In the genomic region with DNA sequence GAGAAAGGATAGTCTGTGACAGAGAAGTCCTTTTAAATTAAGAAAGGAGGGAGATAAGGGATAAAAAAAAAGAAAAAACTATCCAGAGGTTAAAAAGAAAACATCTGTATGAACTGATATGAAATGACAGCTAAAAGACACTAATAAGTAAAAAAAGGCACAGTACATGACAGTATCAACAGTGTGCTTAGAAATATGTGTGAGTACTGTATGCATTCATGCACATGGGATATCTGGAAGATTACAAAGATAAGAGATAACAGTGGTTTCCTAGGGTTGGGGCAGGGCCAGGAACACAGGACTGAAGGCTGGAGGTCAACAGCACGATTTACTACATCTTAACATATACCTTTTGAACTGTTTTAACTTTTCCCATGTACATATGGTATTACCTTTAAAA, we compare ENCODE assay signal across 10 cellular contexts. TPM values are rescaled to one million over a fixed set of nuclear protein-coding genes. Genes with fewer than 3 reads are reported as not detected.
A peak's percentile ranks its signal among the peaks of the same experiment; 100 is the strongest.
DNase-seq lines count a peak whose midpoint lies in the region; ATAC-seq and TF ChIP-seq lines count a peak whose summit lies in the region.
"Had no signal": no experiment of that assay in that cellular context is flagged by ENCODE, and none has a peak within 500 bp of the region (broad histone marks: within the 10 kb centered on the region; RNA-seq: fewer than 3 reads in every experiment).

No MANE protein-coding gene starts in this region.

- TF ChIP-seq CTCF in Caco-2 (IDR thresholded peaks at IDR 0.05; ENCODE audit: insufficient read depth in 1 of 2, low read depth in 1 of 2, low read length in 1 of 2, severe bottlenecking in 1 of 2, unreplicated experiment in 1 of 2), result no peak
- TF ChIP-seq CTCF in natural killer cell (IDR thresholded peaks at IDR 0.05), result no peak

- peaks cover 9% of the 10 kb centered on the region for H3K36me3 Mint-ChIP-seq in Caco-2 (ENCODE audit: insufficient read depth, unreplicated experiment)
- peaks cover 34% of the 10 kb centered on the region for H3K36me3 Mint-ChIP-seq in activated naive CD8-positive, alpha-beta T cell treated with anti-CD3 and anti-CD28 coated beads, Interleukin-2, amount 50 U/mL, for 24 hours (ENCODE audit: low read depth)
- H3K36me3 Mint-ChIP-seq in natural killer cell, result no peaks in the 10 kb centered on the region

- no peak overlapping the region for H3K4me3 Mint-ChIP-seq in Caco-2 (ENCODE audit: unreplicated experiment)
- peak overlapping the region; percentile 66 for H3K4me3 Mint-ChIP-seq in activated naive CD8-positive, alpha-beta T cell treated with anti-CD3 and anti-CD28 coated beads, Interleukin-2, amount 50 U/mL, for 24 hours
- peak overlapping the region; percentile 86 for H3K4me3 Mint-ChIP-seq in natural killer cell

- H3K27me3 ChIP-seq in Caco-2 (replicated peaks; ENCODE audit: control insufficient read depth, insufficient read depth, low read length), result no peaks in the 10 kb centered on the region

- H3K9me3 Mint-ChIP-seq in Caco-2 (ENCODE audit: unreplicated experiment) (no peaks in the 10 kb centered on the region), natural killer cell (no peaks in the 10 kb centered on the region)
- no peaks in the 10 kb centered on the region for H3K9me3 Mint-ChIP-seq in activated naive CD8-positive, alpha-beta T cell treated with anti-CD3 and anti-CD28 coated beads, Interleukin-2, amount 50 U/mL, for 24 hours

- DNase-seq in Caco-2 (peak; percentile 18 to 53), HEK293T (ENCODE audit: extremely low spot score) (no peak), natural killer cell (no peak), GM19240 (ENCODE audit: insufficient read length, low spot score) (no peak), AML-193 (lab: John Stamatoyannopoulos, UW) (no peak), NCI-H187 (lab: John Stamatoyannopoulos, UW) (no peak), NCI-H1930 (lab: John Stamatoyannopoulos, UW) (no peak)
- DNase-seq in activated naive CD8-positive, alpha-beta T cell treated with anti-CD3 and anti-CD28 coated beads, Interleukin-2, amount 50 U/mL, for 24 hours, result no peak
- DNase-seq: DMS79 treated with DMSO at 0.1 percent for 48 hours had no signal

- intact Hi-C loops in Caco-2 (cut with micrococcal nuclease; ENCODE audit: unreplicated experiment) (no loop called here), natural killer cell (cut with micrococcal nuclease) (loop anchor here (5.0 kb wide), 1 partner anchor 37 kb away; no protein-coding TSS in a partner anchor)

- no peaks in the 10 kb centered on the region for H3K36me3 ChIP-seq in Caco-2 (ENCODE audit: control insufficient read depth, insufficient read depth, low read length)

- H3K27ac Mint-ChIP-seq in Caco-2 (ENCODE audit: unreplicated experiment), result no peak overlapping the region
- H3K27ac Mint-ChIP-seq in activated naive CD8-positive, alpha-beta T cell treated with anti-CD3 and anti-CD28 coated beads, Interleukin-2, amount 50 U/mL, for 24 hours, result peak overlapping the region; percentile 88
- H3K27ac Mint-ChIP-seq in natural killer cell, result peak overlapping the region; percentile 86 to 99

- no peak overlapping the region for H3K4me3 ChIP-seq in Caco-2 (ENCODE audit: low read depth, low read length)
- H3K4me3 ChIP-seq: skin epidermis had no signal

- BruUV-seq in Caco-2 (replicated peaks; lab: Mats Ljungman, UMichigan), result no TSS peak

- POLR2A ChIA-PET in Caco-2 (lab: Charles Lee), result no interaction called here
- POLR2A ChIA-PET in HEK293T (lab: Yijun Ruan, JAX), result no interaction called here

- H3K27me3 Mint-ChIP-seq in Caco-2 (ENCODE audit: insufficient read depth, unreplicated experiment), result no peaks in the 10 kb centered on the region
- no peaks in the 10 kb centered on the region for H3K27me3 Mint-ChIP-seq in activated naive CD8-positive, alpha-beta T cell treated with anti-CD3 and anti-CD28 coated beads, Interleukin-2, amount 50 U/mL, for 24 hours
- H3K27me3 Mint-ChIP-seq in natural killer cell (ENCODE audit: low read depth in 2 of 2), result no peaks in the 10 kb centered on the region

- CTCF ChIA-PET in Caco-2 (lab: Charles Lee) (no interaction called here), HEK293T (lab: Yijun Ruan, JAX) (interaction anchor here (0.6 to 0.7 kb wide), 3 partner anchors 8 to 50 kb away, joined by 3 read pairs; no protein-coding TSS in a partner anchor)

- peaks cover 34% of the 10 kb centered on the region for H3K4me1 ChIP-seq in Caco-2

- H3K9me3 ChIP-seq in Caco-2, result no peaks in the 10 kb centered on the region

- ATAC-seq in activated naive CD8-positive, alpha-beta T cell treated with anti-CD3 and anti-CD28 coated beads, Interleukin-2, amount 50 U/mL, for 24 hours, result no peak
- no peak for ATAC-seq in natural killer cell

- H3K4me1 Mint-ChIP-seq in Caco-2 (ENCODE audit: low read depth, unreplicated experiment), result peaks cover 22% of the 10 kb centered on the region
- peaks cover 88% of the 10 kb centered on the region for H3K4me1 Mint-ChIP-seq in activated naive CD8-positive, alpha-beta T cell treated with anti-CD3 and anti-CD28 coated beads, Interleukin-2, amount 50 U/mL, for 24 hours
- H3K4me1 Mint-ChIP-seq in natural killer cell, result peaks cover 67 to 77% of the 10 kb centered on the region in 2 donors

TF ChIP-seq in HEK293T, 16 proteins besides CTCF, POLR2A, EP300 and RAD21:
- no peak for TF ChIP-seq BHLHE40 (IDR thresholded peaks at IDR 0.05; ENCODE audit: borderline replicate concordance)
- TF ChIP-seq ZNF384 (IDR thresholded peaks at IDR 0.05), result 0 out of 2 replicates have a peak, but pooled peaks have one; percentile 9

RNA-seq across cellular contexts. Expression of a gene that starts 13.3 kb away (rescaled TPM):
- 150 and 169 TPM in 2 replicates for total RNA-seq in Caco-2 (2022)
- 100 to 1,000 TPM; 435 to 527 (median 443) TPM for total RNA-seq in natural killer cell

Comparison
In these comparisons a context has a peak if more than half of its experiments do, and no peak if none do; other contexts are left out.
1. DNase-seq: peak in Caco-2 (2 of 2); none in HEK293T (single experiment), activated naive CD8-positive, alpha-beta T cell treated with anti-CD3 and anti-CD28 coated beads, Interleukin-2, amount 50 U/mL, for 24 hours (single experiment), natural killer cell (single experiment), GM19240 (single experiment), AML-193 (0 of 2), NCI-H187 (0 of 2) and NCI-H1930 (0 of 2).